Comparison of ENCODE assay signal across 8 cellular contexts in the genomic region with DNA sequence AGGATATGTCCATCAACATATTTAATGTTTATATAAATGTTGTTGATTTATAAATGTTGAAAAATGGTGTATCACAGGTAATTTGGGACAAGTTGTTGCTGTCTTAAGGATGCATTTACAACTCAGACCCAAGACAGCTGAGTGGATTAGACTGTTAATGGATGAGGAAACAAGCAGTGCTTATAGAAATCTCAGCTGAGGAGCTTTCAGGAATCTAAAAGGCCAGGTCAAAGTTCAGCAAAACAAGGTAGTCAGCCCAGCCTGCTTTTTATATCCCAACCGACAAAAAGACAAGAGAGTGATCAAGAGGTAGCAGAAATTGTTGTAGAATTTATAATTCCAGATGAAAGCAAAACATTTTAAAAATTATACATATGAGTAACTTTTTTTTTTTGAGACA.
"Had no signal": no experiment of that assay in that cellular context is flagged by ENCODE, and none has a peak within 500 bp of the region (broad histone marks: within the 10 kb centered on the region; RNA-seq: fewer than 3 reads in every experiment).

No MANE protein-coding gene starts in this region.

- H3K4me3 ChIP-seq: GM12878 had no signal

- DNase-seq: GDM1, GF-D8 had no signal

- ATAC-seq: GM12878 had no signal

- FAIRE-seq: G401.6, GM12891, GM12892, GM18507, GM19239 had no signal
